ENCODE assay signal across 1 cellular context in the genomic region with DNA sequence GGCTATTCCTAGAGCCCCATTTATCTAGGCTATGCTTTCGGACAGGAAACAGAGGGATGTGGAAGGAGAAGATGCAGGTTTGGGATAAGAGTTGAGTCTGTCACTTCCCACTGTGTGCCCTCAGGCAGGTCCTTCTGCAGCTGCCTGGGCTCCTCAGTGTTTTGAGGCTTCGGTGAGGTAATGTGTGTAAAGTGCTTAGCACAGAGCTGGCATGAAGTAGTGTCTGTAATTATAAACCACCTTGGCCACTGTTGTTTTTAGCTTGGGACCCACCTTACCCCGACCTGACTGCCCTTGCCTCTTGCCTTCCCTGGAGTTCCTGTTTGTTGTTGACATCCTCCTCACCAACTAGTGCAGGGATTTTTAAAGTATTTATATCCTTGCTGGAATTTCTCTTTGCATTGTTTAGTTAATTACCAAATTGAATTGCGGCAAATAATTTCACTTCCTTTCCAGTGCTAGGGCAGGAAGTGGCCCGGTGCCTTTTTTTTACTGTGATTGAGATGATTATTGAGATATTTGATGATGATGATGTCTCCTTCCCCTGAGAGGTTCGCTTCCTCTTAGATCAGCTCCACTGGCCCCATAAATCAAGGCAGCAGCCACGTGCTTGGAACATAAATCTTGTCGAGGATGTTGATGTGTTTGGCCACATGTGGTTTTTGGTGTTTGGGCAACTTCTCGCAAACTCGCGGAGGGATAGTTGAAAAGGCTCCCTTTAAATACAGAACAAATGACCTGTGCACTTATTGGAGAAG.
TF ChIP-seq lines count a peak whose summit lies in the region.

No MANE protein-coding gene starts in this region.

TF ChIP-seq in A549, 52 proteins besides CTCF, POLR2A, EP300 and RAD21 (continued from another document):
- TF ChIP-seq, protein P1, sequence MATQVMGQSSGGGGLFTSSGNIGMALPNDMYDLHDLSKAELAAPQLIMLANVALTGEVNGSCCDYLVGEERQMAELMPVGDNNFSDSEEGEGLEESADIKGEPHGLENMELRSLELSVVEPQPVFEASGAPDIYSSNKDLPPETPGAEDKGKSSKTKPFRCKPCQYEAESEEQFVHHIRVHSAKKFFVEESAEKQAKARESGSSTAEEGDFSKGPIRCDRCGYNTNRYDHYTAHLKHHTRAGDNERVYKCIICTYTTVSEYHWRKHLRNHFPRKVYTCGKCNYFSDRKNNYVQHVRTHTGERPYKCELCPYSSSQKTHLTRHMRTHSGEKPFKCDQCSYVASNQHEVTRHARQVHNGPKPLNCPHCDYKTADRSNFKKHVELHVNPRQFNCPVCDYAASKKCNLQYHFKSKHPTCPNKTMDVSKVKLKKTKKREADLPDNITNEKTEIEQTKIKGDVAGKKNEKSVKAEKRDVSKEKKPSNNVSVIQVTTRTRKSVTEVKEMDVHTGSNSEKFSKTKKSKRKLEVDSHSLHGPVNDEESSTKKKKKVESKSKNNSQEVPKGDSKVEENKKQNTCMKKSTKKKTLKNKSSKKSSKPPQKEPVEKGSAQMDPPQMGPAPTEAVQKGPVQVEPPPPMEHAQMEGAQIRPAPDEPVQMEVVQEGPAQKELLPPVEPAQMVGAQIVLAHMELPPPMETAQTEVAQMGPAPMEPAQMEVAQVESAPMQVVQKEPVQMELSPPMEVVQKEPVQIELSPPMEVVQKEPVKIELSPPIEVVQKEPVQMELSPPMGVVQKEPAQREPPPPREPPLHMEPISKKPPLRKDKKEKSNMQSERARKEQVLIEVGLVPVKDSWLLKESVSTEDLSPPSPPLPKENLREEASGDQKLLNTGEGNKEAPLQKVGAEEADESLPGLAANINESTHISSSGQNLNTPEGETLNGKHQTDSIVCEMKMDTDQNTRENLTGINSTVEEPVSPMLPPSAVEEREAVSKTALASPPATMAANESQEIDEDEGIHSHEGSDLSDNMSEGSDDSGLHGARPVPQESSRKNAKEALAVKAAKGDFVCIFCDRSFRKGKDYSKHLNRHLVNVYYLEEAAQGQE (IDR thresholded peaks at IDR 0.05): no peak
- no peak for TF ChIP-seq EHF (CRISPR knock-in tag; IDR thresholded peaks at IDR 0.05)
